ENCODE assay signal across 8 cellular contexts in genomic region chr4:87219648-87220093, GRCh38. TPM values are rescaled to one million over a fixed set of nuclear protein-coding genes. Genes with fewer than 3 reads are reported as not detected.
DNase-seq lines count a peak whose midpoint lies in the region; ATAC-seq and TF ChIP-seq lines count a peak whose summit lies in the region.

No MANE protein-coding gene starts in this region.

- peak; percentile 46 for ATAC-seq in GM21390 (IDR thresholded peaks at IDR 0.05; ENCODE audit: unreplicated experiment)

- no peaks in the 10 kb centered on the region for H3K9me3 ChIP-seq in HUES48 (ENCODE audit: control insufficient read depth, insufficient read depth, low read length)

- no peak for TF ChIP-seq POLR2A in lower leg skin (IDR thresholded peaks at IDR 0.05)

- H3K36me3 ChIP-seq in HUES48 (ENCODE audit: control insufficient read depth, insufficient read depth, low read length) = no peaks in the 10 kb centered on the region

- intact Hi-C loops in lower leg skin (cut with DNase I; ENCODE audit: low total_unique reads) = no loop called here

- peaks cover 6% of the 10 kb centered on the region for H3K4me1 ChIP-seq in HUES48 (ENCODE audit: control insufficient read depth, insufficient read depth, low read length)

- peak overlapping the region; percentile 73 for H3K9ac ChIP-seq in HUES48 (ENCODE audit: low read depth, low read length)

- peak; percentile 43 for TF ChIP-seq CTCF in choroid plexus epithelial cell (conservative IDR thresholded peaks at IDR 0.05; ENCODE audit: low read depth, low read length)
- TF ChIP-seq CTCF in lower leg skin (IDR thresholded peaks at IDR 0.05) = no peak

- WGBS in lower leg skin, 2 donors = 0 to 2% methylated on average over 18 to 30 of the region's 40 CpGs

- H3K4me3 ChIP-seq in HUES48 (ENCODE audit: low read depth, low read length) = peak overlapping the region; percentile 96
- peak overlapping the region; percentile 98 for H3K4me3 ChIP-seq in choroid plexus epithelial cell (ENCODE audit: low read depth, low read length)
- peak overlapping the region; percentile 98 for H3K4me3 ChIP-seq in lower leg skin (ENCODE audit: low read depth, poor library complexity, severe bottlenecking)

- DNase-seq in EH (ENCODE audit: low read depth) = peak; percentile 60
- DNase-seq in UCSD-AML1 (lab: John Stamatoyannopoulos, UW; ENCODE audit: unreplicated experiment) = peak; percentile 73
- DNase-seq in choroid plexus epithelial cell (ENCODE audit: low read depth) = peak; percentile 72
- no peak for DNase-seq in lower leg skin (ENCODE audit: low spot score in 2 of 2)
- DNase-seq in stimulated activated CD4-positive, alpha-beta T cell treated with anti-CD3 and anti-CD28 coated beads, TNF-alpha, amount 100 ng/mL, for 48 hours (ENCODE audit: low read depth in 3 of 3) = peak; percentile 18 to 33 (median 27)
- no peak for DNase-seq in 8988T

- H3K27ac ChIP-seq in HUES48 (ENCODE audit: low read depth, low read length) = peak overlapping the region; percentile 91

- H3K27me3 ChIP-seq in HUES48 (ENCODE audit: control insufficient read depth, insufficient read depth, low read length) = peaks cover 4% of the 10 kb centered on the region

RNA-seq across cellular contexts. Expression of gene KLHL8, which starts 0.7 kb away (rescaled TPM):
- total RNA-seq in lower leg skin = 10 to 100 TPM in 1 of 4 donors, 1 to 10 TPM in 3; 6.2 to 11.5 (median 8.3) TPM

Comparison
In these comparisons a context has a peak if more than half of its experiments do, and no peak if none do; other contexts are left out.
1. DNase-seq: peak in EH (single experiment), UCSD-AML1 (single experiment), choroid plexus epithelial cell (single experiment) and stimulated activated CD4-positive, alpha-beta T cell treated with anti-CD3 and anti-CD28 coated beads, TNF-alpha, amount 100 ng/mL, for 48 hours (3 of 3); none in lower leg skin (0 of 2) and 8988T (single experiment).
2. Peak in every context shown above with its lines, with median percentiles within 50 percentile points of each other: H3K4me3 ChIP-seq.